ENCODE assay signal across 22 cellular contexts in the genomic region with DNA sequence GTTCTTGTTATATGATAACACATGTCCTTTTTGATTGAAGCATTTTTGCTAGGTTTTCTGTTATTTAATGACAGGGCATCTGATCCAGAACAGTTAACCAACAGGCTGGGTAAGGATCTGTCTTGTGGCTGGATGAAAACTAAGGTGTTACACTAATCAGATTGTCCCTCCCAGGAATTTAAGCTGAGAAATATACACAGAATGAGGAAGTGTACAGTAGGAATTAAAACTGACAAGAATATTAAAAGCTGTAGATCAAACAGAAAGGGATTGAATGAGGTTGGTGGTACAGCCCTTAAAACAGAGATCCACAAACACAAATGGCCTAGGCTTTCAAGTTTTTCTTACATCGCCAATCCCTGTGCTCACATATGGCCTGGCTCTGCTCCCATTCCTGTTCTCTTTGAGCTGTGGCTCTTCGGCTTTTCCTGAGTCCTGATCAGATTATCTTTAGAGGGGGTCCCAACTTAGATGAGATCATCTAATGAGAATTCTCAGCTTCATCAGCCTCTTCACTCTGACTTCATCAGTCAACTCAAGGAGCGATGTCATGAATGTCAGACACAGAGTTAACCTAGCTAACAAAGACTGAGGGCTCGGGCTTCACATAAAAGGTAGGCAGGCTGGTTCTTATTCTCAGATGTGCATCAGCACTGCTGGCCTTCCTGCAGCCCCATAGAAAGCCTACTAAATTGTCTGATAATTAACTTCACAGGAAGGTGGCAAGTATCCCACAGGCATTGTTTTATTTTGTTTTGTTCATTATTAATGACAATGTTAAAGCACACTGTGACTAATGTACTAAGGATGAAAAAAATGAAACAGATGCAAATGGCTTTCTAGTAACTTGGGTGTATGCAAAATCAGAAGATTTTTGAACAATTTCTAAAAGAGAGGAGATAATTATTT. TPM values are rescaled to one million over a fixed set of nuclear protein-coding genes. Genes with fewer than 3 reads are reported as not detected.
A peak's percentile ranks its signal among the peaks of the same experiment; 100 is the strongest.
DNase-seq lines count a peak whose midpoint lies in the region; ATAC-seq, FAIRE-seq and TF ChIP-seq lines count a peak whose summit lies in the region.
"Had no signal": no experiment of that assay in that cellular context is flagged by ENCODE, and none has a peak within 500 bp of the region (broad histone marks: within the 10 kb centered on the region; RNA-seq: fewer than 3 reads in every experiment).

No MANE protein-coding gene starts in this region.

- H3K27me3 ChIP-seq in body of pancreas = no peaks in the 10 kb centered on the region
- no peaks in the 10 kb centered on the region for H3K27me3 ChIP-seq in foreskin keratinocyte
- H3K27me3 ChIP-seq: colonic mucosa had no signal

- DNase-seq in D721Med (ENCODE audit: insufficient read length, low spot score) (no peak), NCI-H1694 treated with DMSO at 0.1 percent for 48 hours (lab: John Stamatoyannopoulos, UW) (peak; percentile 29), body of pancreas (no peak), nephron progenitor cell (no peak), NCI-H2171 treated with DMSO at 0.1 percent for 48 hours (lab: John Stamatoyannopoulos, UW) (no peak), foreskin keratinocyte (no peak), activated gamma-delta T cell treated with Interleukin-2 at 50 U/mL for 16 hours (no peak), MCF 10A (ENCODE audit: unreplicated experiment) (no peak)
- DNase-seq: activated CD8-positive, alpha-beta memory T cell treated with anti-CD3 and anti-CD28 coated beads for 24 hours; activated T-cell treated with anti-CD3 and anti-CD28 coated beads, Interleukin-2, amount 50 U/mL, for 72 hours; CD8-positive, alpha-beta memory T cell; DMS79; foreskin melanocyte; H7; NCI-H2029 treated with DMSO at 0.1 percent for 48 hours; NCI-H510A; SHP77 treated with DMSO at 0.1 percent for 48 hours; stimulated activated CD4-positive, alpha-beta T cell treated with anti-CD3 and anti-CD28 coated beads, Interleukin-4, amount 100 ng/mL, for 24 hours had no signal

- no TSS peak for BruUV-seq in MCF 10A (replicated peaks; lab: Mats Ljungman, UMichigan)

- WGBS in body of pancreas, 2 donors = 86% methylated on average over 4 of the region's 4 CpGs

- peaks cover 9% of the 10 kb centered on the region for H3K4me1 Mint-ChIP-seq in nephron progenitor cell
- peaks cover 10% of the 10 kb centered on the region for H3K4me1 Mint-ChIP-seq in MCF 10A (ENCODE audit: insufficient read depth, unreplicated experiment)
- H3K4me1 Mint-ChIP-seq: CD8-positive, alpha-beta memory T cell had no signal

- no peak for TF ChIP-seq CTCF in D721Med (IDR thresholded peaks at IDR 0.05; ENCODE audit: insufficient read depth, missing control alignments)
- no peak for TF ChIP-seq CTCF in body of pancreas (IDR thresholded peaks at IDR 0.05)
- TF ChIP-seq CTCF in nephron progenitor cell (IDR thresholded peaks at IDR 0.05) = no peak
- TF ChIP-seq CTCF in foreskin keratinocyte (conservative IDR thresholded peaks at IDR 0.05) = no peak
- TF ChIP-seq CTCF in MCF 10A (IDR thresholded peaks at IDR 0.05; ENCODE audit: unreplicated experiment) = no peak

- peaks cover 0 to 1% of the 10 kb centered on the region in 2 donors for H3K36me3 ChIP-seq in body of pancreas (replicated peaks in 1 of 2; ENCODE audit: insufficient read depth in 1 of 2, low read depth in 2 of 2)
- H3K36me3 ChIP-seq: colonic mucosa had no signal

- H3K36me3 Mint-ChIP-seq in nephron progenitor cell (ENCODE audit: low read depth) (peaks cover 18% of the 10 kb centered on the region), MCF 10A (ENCODE audit: insufficient read depth, unreplicated experiment) (peaks cover 78% of the 10 kb centered on the region)
- H3K36me3 Mint-ChIP-seq: activated naive CD4-positive, alpha-beta T cell treated with anti-CD3 and anti-CD28 coated beads, Interleukin-2, amount 50 U/mL, for 72 hours; CD8-positive, alpha-beta memory T cell had no signal

- H3K4me3 ChIP-seq in body of pancreas = no peak overlapping the region
- H3K4me3 ChIP-seq: colonic mucosa, smooth muscle cell had no signal

- peak overlapping the region; percentile 27 for H3K27ac Mint-ChIP-seq in nephron progenitor cell
- no peak overlapping the region for H3K27ac Mint-ChIP-seq in MCF 10A (ENCODE audit: low read depth, unreplicated experiment)
- H3K27ac Mint-ChIP-seq: activated naive CD4-positive, alpha-beta T cell treated with anti-CD3 and anti-CD28 coated beads, Interleukin-2, amount 50 U/mL, for 72 hours; activated T-cell treated with anti-CD3 and anti-CD28 coated beads, Interleukin-2, amount 50 U/mL, for 72 hours; CD8-positive, alpha-beta memory T cell; T-helper 1 cell treated with Interleukin-12 subunit alpha and Interleukin-12 subunit beta and Interleukin-4 antibody, amounts not matched to agents 30 μg/mL and 1 μg/mL, for 36 hours had no signal

- no peaks in the 10 kb centered on the region for H3K4me1 ChIP-seq in body of pancreas
- H3K4me1 ChIP-seq in foreskin keratinocyte = peaks cover 24% of the 10 kb centered on the region
- H3K4me1 ChIP-seq: colonic mucosa had no signal

- POLR2A ChIA-PET in MCF 10A (lab: Yijun Ruan, JAX) = no interaction called here

- H3K9me3 Mint-ChIP-seq in nephron progenitor cell (no peaks in the 10 kb centered on the region), MCF 10A (ENCODE audit: unreplicated experiment) (no peaks in the 10 kb centered on the region)
- H3K9me3 Mint-ChIP-seq: activated naive CD4-positive, alpha-beta T cell treated with anti-CD3 and anti-CD28 coated beads, Interleukin-2, amount 50 U/mL, for 72 hours; activated T-cell treated with anti-CD3 and anti-CD28 coated beads, Interleukin-2, amount 50 U/mL, for 72 hours; CD8-positive, alpha-beta memory T cell; T-helper 1 cell treated with Interleukin-12 subunit alpha and Interleukin-12 subunit beta and Interleukin-4 antibody, amounts not matched to agents 30 μg/mL and 1 μg/mL, for 36 hours had no signal

- peak; percentile 91 for FAIRE-seq in D721Med (lab: Jason Lieb, UNC)

- TF ChIP-seq POLR2A in body of pancreas (IDR thresholded peaks at IDR 0.05) = no peak

- ATAC-seq in body of pancreas = peak; percentile 24
- no peak for ATAC-seq in foreskin keratinocyte
- ATAC-seq: activated naive CD4-positive, alpha-beta T cell treated with anti-CD3 and anti-CD28 coated beads, Interleukin-2, amount 50 U/mL, for 72 hours; activated T-cell treated with anti-CD3 and anti-CD28 coated beads, Interleukin-2, amount 50 U/mL, for 72 hours had no signal

- no peak overlapping the region for H3K4me3 Mint-ChIP-seq in nephron progenitor cell
- no peak overlapping the region for H3K4me3 Mint-ChIP-seq in MCF 10A (ENCODE audit: unreplicated experiment)
- H3K4me3 Mint-ChIP-seq: activated T-cell treated with anti-CD3 and anti-CD28 coated beads, Interleukin-2, amount 50 U/mL, for 72 hours; CD8-positive, alpha-beta memory T cell; T-helper 1 cell treated with Interleukin-12 subunit alpha and Interleukin-12 subunit beta and Interleukin-4 antibody, amounts not matched to agents 30 μg/mL and 1 μg/mL, for 36 hours had no signal

- CTCF ChIA-PET in MCF 10A (lab: Yijun Ruan, JAX) = interaction anchor here (0.6 to 1.0 kb wide), 2 partner anchors 16 to 553 kb away, joined by 3 read pairs; no protein-coding TSS in a partner anchor

- no peak overlapping the region for H3K27ac ChIP-seq in body of pancreas
- H3K27ac ChIP-seq in foreskin keratinocyte = no peak overlapping the region
- H3K27ac ChIP-seq: colonic mucosa had no signal

- intact Hi-C loops in body of pancreas (cut with DNase I) = no loop called here
- intact Hi-C loops in MCF 10A (cut with micrococcal nuclease) = no loop called here

- peaks cover 2% of the 10 kb centered on the region for H3K27me3 Mint-ChIP-seq in nephron progenitor cell (ENCODE audit: low read depth, poor library complexity)
- no peaks in the 10 kb centered on the region for H3K27me3 Mint-ChIP-seq in MCF 10A (ENCODE audit: insufficient read depth, unreplicated experiment)

- H3K9me3 ChIP-seq in body of pancreas = no peaks in the 10 kb centered on the region
- H3K9me3 ChIP-seq: colonic mucosa had no signal

RNA-seq across cellular contexts. Expression of gene PYGL, which starts 11.4 kb away (rescaled TPM):
- total RNA-seq in body of pancreas (10 to 100 TPM; 11.5 to 11.9 TPM), foreskin keratinocyte (238 and 327 TPM in 2 replicates), MCF 10A (2022) (75.4 and 87.3 TPM in 2 replicates)
- 115 and 162 TPM in 2 replicates for polyA plus RNA-seq in foreskin keratinocyte
- polyA plus RNA-seq: CD8-positive, alpha-beta memory T cell had no signal
